Comparison of ENCODE assay signal across 15 cellular contexts in the genomic region with DNA sequence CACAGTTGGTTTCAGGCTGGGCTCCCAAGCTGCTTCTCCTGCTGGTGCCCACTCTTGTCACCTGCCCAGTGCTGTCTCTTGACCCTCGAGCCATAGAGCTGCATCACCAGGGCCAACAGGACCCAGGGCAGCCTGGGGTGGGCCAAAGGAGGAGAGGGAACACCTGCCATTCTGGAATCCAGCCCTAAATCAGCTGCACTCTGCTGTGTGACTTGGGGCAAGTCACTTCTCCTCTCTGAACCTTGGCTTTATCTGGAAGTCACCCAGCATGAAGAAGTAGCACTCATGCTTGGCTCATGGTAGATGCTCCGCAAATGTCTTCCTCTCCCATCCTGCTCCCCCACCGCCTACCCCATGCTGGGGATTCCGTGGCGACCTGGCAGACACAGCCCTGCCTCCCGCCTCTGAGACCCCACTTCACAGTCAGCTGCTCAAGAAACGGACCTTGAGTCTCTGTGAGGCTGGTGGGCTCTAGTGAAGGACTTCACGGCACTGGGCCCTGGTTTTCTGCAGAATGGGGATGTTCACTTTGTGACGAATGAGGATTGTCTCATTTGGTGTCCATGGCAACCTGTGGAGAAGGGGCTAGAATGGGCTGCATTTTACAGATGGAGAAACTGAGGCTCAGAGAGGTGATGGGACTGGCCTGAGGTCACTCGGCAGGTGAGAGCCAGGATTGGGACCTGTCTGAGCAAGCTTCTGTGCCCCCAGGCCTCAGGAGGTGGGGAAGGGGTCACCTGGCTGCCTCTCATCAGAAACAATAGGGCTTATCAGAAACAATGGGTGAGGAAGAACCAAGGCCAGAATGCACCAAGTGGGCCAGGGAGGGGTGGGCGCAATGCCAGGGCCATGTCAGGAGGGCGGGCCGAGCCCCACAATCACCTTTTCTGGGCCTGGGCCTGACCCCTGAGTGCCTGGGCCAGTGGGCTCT. TPM values are rescaled to one million over a fixed set of nuclear protein-coding genes. Genes with fewer than 3 reads are reported as not detected.
"Had no signal": no experiment of that assay in that cellular context is flagged by ENCODE, and none has a peak within 500 bp of the region (broad histone marks: within the 10 kb centered on the region; RNA-seq: fewer than 3 reads in every experiment).

No MANE protein-coding gene starts in this region.

- ATAC-seq: effector memory CD8-positive, alpha-beta T cell; T-cell had no signal

- H3K4me3 ChIP-seq: prostate gland, transverse colon had no signal

- FAIRE-seq: small intestine had no signal

- H3K4me1 ChIP-seq: prostate gland, transverse colon had no signal

- H3K9me3 ChIP-seq: prostate gland, transverse colon had no signal

- DNase-seq: activated CD4-positive, CD25-positive, alpha-beta regulatory T cell treated with anti-CD3 and anti-CD28 coated beads, Interleukin-2, amount 50 U/mL, for 72 hours; activated naive CD8-positive, alpha-beta T cell treated with anti-CD3 and anti-CD28 coated beads, Interleukin-2, amount 10 ng/mL, durations not matched to agents 7 days and 5 days; dermis blood vessel endothelial cell; effector memory CD8-positive, alpha-beta T cell; foreskin melanocyte; small intestine; stimulated activated naive CD8-positive, alpha-beta T cell treated with anti-CD3 and anti-CD28 coated beads, Interleukin-15, Interleukin-2, amounts not matched to agents 100 U/mL and 50 U/mL, for 24 hours; T-cell; T-helper 9 cell; transverse colon had no signal

- H3K27me3 ChIP-seq: transverse colon had no signal

- H3K27ac ChIP-seq: epithelial cell of prostate, prostate gland, transverse colon had no signal

- H3K36me3 ChIP-seq: prostate gland, transverse colon had no signal

RNA-seq across cellular contexts. Expression of a gene that starts 12.4 kb away (rescaled TPM):
- total RNA-seq: activated CD8-positive, alpha-beta memory T cell treated with anti-CD3 and anti-CD28 coated beads for 36 hours; activated naive CD8-positive, alpha-beta T cell treated with anti-CD3 and anti-CD28 coated beads, Interleukin-2, amount 10 ng/mL, durations not matched to agents 7 days and 5 days; activated T-helper 1 cell treated with anti-CD3 and anti-CD28 coated beads, Interleukin-12 subunit alpha, Interleukin-12 subunit beta, Interleukin-2, Interleukin-4 antibody, amounts not matched to agents 30 ng/mL and 10 ng/mL and 1 ng/mL, durations not matched to agents 14 hours and 24 hours and 36 hours had no signal
- polyA plus RNA-seq: fibroblast of lung had no signal
